ENCODE assay signal across 1 cellular context in the genomic region with DNA sequence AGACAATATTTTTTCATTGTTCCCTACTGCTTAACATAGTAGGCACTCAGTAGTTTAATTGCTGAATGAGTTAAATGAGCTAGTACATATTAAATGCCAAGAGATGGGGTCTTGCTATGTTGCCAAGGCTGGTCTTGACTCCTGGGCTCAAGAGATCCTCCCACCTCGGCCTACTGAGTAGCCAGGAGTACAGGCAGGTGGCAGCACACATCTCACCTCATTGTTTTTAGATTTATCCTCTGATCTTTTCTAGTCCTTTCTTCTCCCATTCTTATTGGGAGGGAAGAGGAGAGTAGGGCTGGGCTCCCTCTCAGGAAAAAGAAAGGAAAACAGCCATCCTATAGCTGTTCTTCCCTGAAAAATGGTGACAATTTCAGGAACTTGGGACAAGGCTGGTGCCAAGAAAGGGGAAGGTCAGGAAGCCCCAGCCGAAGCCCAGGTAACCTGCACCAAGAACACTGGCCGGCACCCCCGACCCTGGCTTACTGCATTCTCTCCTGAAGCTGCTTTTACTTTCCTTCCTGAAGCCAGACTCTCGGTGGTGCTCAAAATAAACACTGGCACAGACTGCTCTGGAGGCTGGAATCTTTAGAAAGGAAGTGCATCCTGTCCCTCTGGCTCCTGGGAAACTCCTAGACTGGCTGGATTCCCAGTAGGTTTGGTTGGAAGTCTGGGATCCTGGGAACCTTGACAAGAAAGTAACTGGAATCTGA.
TF ChIP-seq lines count a peak whose summit lies in the region.

No MANE protein-coding gene starts in this region.

TF ChIP-seq in HepG2, 621 proteins besides CTCF, POLR2A, EP300 and RAD21:
- no peak for TF ChIP-seq STAG1 (CRISPR knock-in tag; IDR thresholded peaks at IDR 0.05)
- TF ChIP-seq, protein P1, sequence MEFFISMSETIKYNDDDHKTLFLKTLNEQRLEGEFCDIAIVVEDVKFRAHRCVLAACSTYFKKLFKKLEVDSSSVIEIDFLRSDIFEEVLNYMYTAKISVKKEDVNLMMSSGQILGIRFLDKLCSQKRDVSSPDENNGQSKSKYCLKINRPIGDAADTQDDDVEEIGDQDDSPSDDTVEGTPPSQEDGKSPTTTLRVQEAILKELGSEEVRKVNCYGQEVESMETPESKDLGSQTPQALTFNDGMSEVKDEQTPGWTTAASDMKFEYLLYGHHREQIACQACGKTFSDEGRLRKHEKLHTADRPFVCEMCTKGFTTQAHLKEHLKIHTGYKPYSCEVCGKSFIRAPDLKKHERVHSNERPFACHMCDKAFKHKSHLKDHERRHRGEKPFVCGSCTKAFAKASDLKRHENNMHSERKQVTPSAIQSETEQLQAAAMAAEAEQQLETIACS (CRISPR knock-in tag; IDR thresholded peaks at IDR 0.05) = no peak
- TF ChIP-seq MAFF (IDR thresholded peaks at IDR 0.05; ENCODE audit: low read depth, low read length) = no peak
- no peak for TF ChIP-seq KAT2B (IDR thresholded peaks at IDR 0.05; ENCODE audit: borderline replicate concordance, low read depth, low read length)
- no peak for TF ChIP-seq ARNT2 (CRISPR knock-in tag; IDR thresholded peaks at IDR 0.05; ENCODE audit: low read depth)
- no peak for TF ChIP-seq ATF7-NPFF (CRISPR knock-in tag; IDR thresholded peaks at IDR 0.05; ENCODE audit: low read depth)
- TF ChIP-seq, protein P2, sequence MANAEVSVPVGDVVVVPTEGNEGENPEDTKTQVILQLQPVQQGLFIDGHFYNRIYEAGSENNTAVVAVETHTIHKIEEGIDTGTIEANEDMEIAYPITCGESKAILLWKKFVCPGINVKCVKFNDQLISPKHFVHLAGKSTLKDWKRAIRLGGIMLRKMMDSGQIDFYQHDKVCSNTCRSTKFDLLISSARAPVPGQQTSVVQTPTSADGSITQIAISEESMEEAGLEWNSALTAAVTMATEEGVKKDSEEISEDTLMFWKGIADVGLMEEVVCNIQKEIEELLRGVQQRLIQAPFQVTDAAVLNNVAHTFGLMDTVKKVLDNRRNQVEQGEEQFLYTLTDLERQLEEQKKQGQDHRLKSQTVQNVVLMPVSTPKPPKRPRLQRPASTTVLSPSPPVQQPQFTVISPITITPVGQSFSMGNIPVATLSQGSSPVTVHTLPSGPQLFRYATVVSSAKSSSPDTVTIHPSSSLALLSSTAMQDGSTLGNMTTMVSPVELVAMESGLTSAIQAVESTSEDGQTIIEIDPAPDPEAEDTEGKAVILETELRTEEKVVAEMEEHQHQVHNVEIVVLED (CRISPR knock-in tag; IDR thresholded peaks at IDR 0.05; ENCODE audit: borderline replicate concordance) = no peak
- no peak for TF ChIP-seq ZNF749 (CRISPR knock-in tag; IDR thresholded peaks at IDR 0.05; ENCODE audit: borderline replicate concordance)
- no peak for TF ChIP-seq ZNF292 (CRISPR knock-in tag; IDR thresholded peaks at IDR 0.05; ENCODE audit: borderline replicate concordance, low read depth)
- no peak for TF ChIP-seq ONECUT2 (CRISPR knock-in tag; IDR thresholded peaks at IDR 0.05)
- TF ChIP-seq RBAK (CRISPR knock-in tag; IDR thresholded peaks at IDR 0.05) = no peak
- no peak for TF ChIP-seq SRF (IDR thresholded peaks at IDR 0.05; ENCODE audit: low read depth, low read length)
- no peak for TF ChIP-seq ZFP1 (CRISPR knock-in tag; IDR thresholded peaks at IDR 0.05)
- no peak for TF ChIP-seq THYN1 (CRISPR knock-in tag; IDR thresholded peaks at IDR 0.05; ENCODE audit: borderline replicate concordance, low read depth)
